ENCODE assay signal across 1 cellular context in the genomic region with DNA sequence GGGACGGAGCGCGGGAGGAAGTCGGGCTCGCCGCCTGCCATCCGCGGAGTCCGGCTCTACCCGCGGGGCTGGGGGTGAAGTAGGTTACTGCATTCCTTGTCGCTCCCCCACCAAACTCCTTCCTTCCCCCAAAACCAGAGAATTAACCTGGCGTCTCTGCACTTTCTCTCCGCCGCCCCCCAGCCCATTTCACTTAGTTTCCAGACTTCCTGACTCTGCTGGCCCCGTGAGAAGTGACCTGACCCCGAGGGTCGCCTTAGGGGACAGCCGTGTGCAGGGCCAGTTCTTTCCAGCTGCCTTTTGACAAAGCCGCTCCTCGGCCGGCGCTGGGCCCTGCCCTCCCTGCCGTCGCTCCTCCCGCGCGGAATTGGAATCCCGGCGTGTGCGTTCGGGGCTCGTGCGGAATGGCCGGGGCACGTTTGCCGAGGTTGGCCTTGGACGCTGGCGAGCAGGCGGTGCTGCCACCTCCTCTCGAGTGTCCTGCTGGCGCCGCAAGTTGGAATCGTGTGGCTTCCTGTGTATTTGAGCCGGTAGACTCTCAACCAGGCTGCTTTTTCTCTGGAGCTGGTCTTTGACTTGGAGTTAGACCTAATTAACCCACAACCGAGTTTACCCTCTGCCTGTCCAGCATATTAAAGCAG.
TF ChIP-seq lines count a peak whose summit lies in the region.

No MANE protein-coding gene starts in this region.

TF ChIP-seq in HepG2, 621 proteins besides CTCF, POLR2A, EP300 and RAD21 (continued from another document and continues in another):
- TF ChIP-seq, protein P1, sequence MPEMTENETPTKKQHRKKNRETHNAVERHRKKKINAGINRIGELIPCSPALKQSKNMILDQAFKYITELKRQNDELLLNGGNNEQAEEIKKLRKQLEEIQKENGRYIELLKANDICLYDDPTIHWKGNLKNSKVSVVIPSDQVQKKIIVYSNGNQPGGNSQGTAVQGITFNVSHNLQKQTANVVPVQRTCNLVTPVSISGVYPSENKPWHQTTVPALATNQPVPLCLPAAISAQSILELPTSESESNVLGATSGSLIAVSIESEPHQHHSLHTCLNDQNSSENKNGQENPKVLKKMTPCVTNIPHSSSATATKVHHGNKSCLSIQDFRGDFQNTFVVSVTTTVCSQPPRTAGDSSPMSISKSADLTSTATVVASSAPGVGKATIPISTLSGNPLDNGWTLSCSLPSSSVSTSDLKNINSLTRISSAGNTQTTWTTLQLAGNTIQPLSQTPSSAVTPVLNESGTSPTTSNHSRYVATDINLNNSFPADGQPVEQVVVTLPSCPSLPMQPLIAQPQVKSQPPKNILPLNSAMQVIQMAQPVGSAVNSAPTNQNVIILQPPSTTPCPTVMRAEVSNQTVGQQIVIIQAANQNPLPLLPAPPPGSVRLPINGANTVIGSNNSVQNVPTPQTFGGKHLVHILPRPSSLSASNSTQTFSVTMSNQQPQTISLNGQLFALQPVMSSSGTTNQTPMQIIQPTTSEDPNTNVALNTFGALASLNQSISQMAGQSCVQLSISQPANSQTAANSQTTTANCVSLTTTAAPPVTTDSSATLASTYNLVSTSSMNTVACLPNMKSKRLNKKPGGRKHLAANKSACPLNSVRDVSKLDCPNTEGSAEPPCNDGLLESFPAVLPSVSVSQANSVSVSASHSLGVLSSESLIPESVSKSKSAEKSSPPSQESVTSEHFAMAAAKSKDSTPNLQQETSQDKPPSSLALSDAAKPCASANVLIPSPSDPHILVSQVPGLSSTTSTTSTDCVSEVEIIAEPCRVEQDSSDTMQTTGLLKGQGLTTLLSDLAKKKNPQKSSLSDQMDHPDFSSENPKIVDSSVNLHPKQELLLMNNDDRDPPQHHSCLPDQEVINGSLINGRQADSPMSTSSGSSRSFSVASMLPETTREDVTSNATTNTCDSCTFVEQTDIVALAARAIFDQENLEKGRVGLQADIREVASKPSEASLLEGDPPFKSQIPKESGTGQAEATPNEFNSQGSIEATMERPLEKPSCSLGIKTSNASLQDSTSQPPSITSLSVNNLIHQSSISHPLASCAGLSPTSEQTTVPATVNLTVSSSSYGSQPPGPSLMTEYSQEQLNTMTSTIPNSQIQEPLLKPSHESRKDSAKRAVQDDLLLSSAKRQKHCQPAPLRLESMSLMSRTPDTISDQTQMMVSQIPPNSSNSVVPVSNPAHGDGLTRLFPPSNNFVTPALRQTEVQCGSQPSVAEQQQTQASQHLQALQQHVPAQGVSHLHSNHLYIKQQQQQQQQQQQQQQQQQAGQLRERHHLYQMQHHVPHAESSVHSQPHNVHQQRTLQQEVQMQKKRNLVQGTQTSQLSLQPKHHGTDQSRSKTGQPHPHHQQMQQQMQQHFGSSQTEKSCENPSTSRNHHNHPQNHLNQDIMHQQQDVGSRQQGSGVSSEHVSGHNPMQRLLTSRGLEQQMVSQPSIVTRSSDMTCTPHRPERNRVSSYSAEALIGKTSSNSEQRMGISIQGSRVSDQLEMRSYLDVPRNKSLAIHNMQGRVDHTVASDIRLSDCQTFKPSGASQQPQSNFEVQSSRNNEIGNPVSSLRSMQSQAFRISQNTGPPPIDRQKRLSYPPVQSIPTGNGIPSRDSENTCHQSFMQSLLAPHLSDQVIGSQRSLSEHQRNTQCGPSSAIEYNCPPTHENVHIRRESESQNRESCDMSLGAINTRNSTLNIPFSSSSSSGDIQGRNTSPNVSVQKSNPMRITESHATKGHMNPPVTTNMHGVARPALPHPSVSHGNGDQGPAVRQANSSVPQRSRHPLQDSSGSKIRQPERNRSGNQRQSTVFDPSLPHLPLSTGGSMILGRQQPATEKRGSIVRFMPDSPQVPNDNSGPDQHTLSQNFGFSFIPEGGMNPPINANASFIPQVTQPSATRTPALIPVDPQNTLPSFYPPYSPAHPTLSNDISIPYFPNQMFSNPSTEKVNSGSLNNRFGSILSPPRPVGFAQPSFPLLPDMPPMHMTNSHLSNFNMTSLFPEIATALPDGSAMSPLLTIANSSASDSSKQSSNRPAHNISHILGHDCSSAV (CRISPR knock-in tag; IDR thresholded peaks at IDR 0.05; ENCODE audit: borderline replicate concordance): peak; percentile 56; the same call in 1 of the 2 replicates
- TF ChIP-seq ZNF280B (CRISPR knock-in tag; IDR thresholded peaks at IDR 0.05; ENCODE audit: borderline replicate concordance) (peak; percentile 58; the same call in 1 of the 2 replicates), ZNF251 (CRISPR knock-in tag; IDR thresholded peaks at IDR 0.05) (0 out of 2 replicates have a peak, but pooled peaks have one; percentile 65), ZNF296 (CRISPR knock-in tag; conservative IDR thresholded peaks at IDR 0.05) (peak; percentile 69; the same call in 1 of the 2 replicates), ZMYM2 (CRISPR knock-in tag; IDR thresholded peaks at IDR 0.05) (peak; percentile 83), ZMAT3 (CRISPR knock-in tag; conservative IDR thresholded peaks at IDR 0.05) (no peak; the same call in 1 of the 2 replicates), PRPF4 (IDR thresholded peaks at IDR 0.05; ENCODE audit: low read depth, low read length, poor library complexity, severe bottlenecking) (no peak), ZNF230 (CRISPR knock-in tag; IDR thresholded peaks at IDR 0.05) (peak; percentile 78; the same call in 1 of the 2 replicates), CCDC6 (CRISPR knock-in tag; IDR thresholded peaks at IDR 0.05) (peak; percentile 91; the same call in 1 of the 2 replicates), SNAPC4 (CRISPR knock-in tag; IDR thresholded peaks at IDR 0.05) (peak; percentile 81; the same call in 1 of the 2 replicates), MXI1 (IDR thresholded peaks at IDR 0.05; ENCODE audit: borderline replicate concordance, low read depth, low read length) (peak; percentile 95), MZF1 (CRISPR knock-in tag; IDR thresholded peaks at IDR 0.05; ENCODE audit: borderline replicate concordance) (peak; percentile 78; the same call in 1 of the 2 replicates), HOXA3 (CRISPR knock-in tag; IDR thresholded peaks at IDR 0.05) (peak; percentile 77), UBTF (CRISPR knock-in tag; IDR thresholded peaks at IDR 0.05) (peak; percentile 94), BORCS8-MEF2B (CRISPR knock-in tag; IDR thresholded peaks at IDR 0.05) (peak; percentile 87), SMC3 (IDR thresholded peaks at IDR 0.05; ENCODE audit: low read length) (no peak), CHCHD3 (CRISPR knock-in tag; IDR thresholded peaks at IDR 0.05) (peak; percentile 65; the same call in 1 of the 2 replicates), ZNF205 (CRISPR knock-in tag; IDR thresholded peaks at IDR 0.05) (0 out of 2 replicates have a peak, but pooled peaks have one; percentile 54), GTF2F1 (IDR thresholded peaks at IDR 0.05; ENCODE audit: low read length) (no peak), ERF (CRISPR knock-in tag; IDR thresholded peaks at IDR 0.05) (peak; percentile 67), SP4 (CRISPR knock-in tag; IDR thresholded peaks at IDR 0.05) (peak; percentile 43; the same call in 1 of the 2 replicates), ZNF143 (CRISPR knock-in tag; IDR thresholded peaks at IDR 0.05) (peak; percentile 39; the same call in 1 of the 2 replicates), MTF2 (CRISPR knock-in tag; IDR thresholded peaks at IDR 0.05; ENCODE audit: borderline replicate concordance) (0 out of 2 replicates have a peak, but pooled peaks have one; percentile 8), ZNF207 (IDR thresholded peaks at IDR 0.05; ENCODE audit: borderline replicate concordance) (no peak)
- TF ChIP-seq, protein P2, sequence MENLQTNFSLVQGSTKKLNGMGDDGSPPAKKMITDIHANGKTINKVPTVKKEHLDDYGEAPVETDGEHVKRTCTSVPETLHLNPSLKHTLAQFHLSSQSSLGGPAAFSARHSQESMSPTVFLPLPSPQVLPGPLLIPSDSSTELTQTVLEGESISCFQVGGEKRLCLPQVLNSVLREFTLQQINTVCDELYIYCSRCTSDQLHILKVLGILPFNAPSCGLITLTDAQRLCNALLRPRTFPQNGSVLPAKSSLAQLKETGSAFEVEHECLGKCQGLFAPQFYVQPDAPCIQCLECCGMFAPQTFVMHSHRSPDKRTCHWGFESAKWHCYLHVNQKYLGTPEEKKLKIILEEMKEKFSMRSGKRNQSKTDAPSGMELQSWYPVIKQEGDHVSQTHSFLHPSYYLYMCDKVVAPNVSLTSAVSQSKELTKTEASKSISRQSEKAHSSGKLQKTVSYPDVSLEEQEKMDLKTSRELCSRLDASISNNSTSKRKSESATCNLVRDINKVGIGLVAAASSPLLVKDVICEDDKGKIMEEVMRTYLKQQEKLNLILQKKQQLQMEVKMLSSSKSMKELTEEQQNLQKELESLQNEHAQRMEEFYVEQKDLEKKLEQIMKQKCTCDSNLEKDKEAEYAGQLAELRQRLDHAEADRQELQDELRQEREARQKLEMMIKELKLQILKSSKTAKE (CRISPR knock-in tag; IDR thresholded peaks at IDR 0.05; ENCODE audit: borderline replicate concordance): 0 out of 2 replicates have a peak, but pooled peaks have one; percentile 39
